12 cellular contexts compared by ENCODE assay signal in genomic region chr14:75341639-75342038, GRCh38.
DNase-seq lines count a peak whose midpoint lies in the region; ATAC-seq, FAIRE-seq and TF ChIP-seq lines count a peak whose summit lies in the region.
"Had no signal": no experiment of that assay in that cellular context is flagged by ENCODE, and none has a peak within 500 bp of the region (broad histone marks: within the 10 kb centered on the region; RNA-seq: fewer than 3 reads in every experiment).

No MANE protein-coding gene starts in this region.

- H3K9me3 ChIP-seq in adipocyte (ENCODE audit: control insufficient read depth, low read length) (peaks cover 11% of the 10 kb centered on the region), kidney (ENCODE audit: control insufficient read depth in 1 of 2, low read length in 2 of 2) (no peaks in the 10 kb centered on the region), subcutaneous abdominal adipose tissue (ENCODE audit: control insufficient read depth in 5 of 5, low read length in 5 of 5) (no peaks in the 10 kb centered on the region)

- H3K27me3 ChIP-seq in adipocyte (replicated peaks; ENCODE audit: control insufficient read depth, insufficient read depth, low read length) = no peaks in the 10 kb centered on the region
- H3K27me3 ChIP-seq in subcutaneous abdominal adipose tissue (ENCODE audit: control insufficient read depth in 5 of 5, insufficient read depth in 4 of 5, low read length in 5 of 5) = no peaks in the 10 kb centered on the region

- peak overlapping the region; percentile 19 for H3K9ac ChIP-seq in adipocyte (ENCODE audit: low read length)
- H3K9ac ChIP-seq in kidney (ENCODE audit: low read length in 2 of 2) = no peak overlapping the region
- H3K9ac ChIP-seq in subcutaneous abdominal adipose tissue (ENCODE audit: low read length in 5 of 5) = peak overlapping the region in 2 of 5 donors; percentile 26 to 53

- FAIRE-seq in kidney (lab: Jason Lieb, UNC) = no peak

- H3K4me3 ChIP-seq in adipocyte (ENCODE audit: low read length) (peak overlapping the region; percentile 6), kidney (ENCODE audit: low read length in 2 of 2) (no peak overlapping the region), subcutaneous abdominal adipose tissue (ENCODE audit: low read depth in 1 of 5, low read length in 5 of 5) (no peak overlapping the region)

- no peak for TF ChIP-seq CTCF in kidney (IDR thresholded peaks at IDR 0.05; ENCODE audit: borderline replicate concordance, extremely low read depth, insufficient read depth)

- in situ Hi-C loops in KBM-7 (cut with MboI; ENCODE audit: low pct_unique_long_range_greater_than_20kb, low sequenced_read_pairs) = no loop called here

- peak; percentile 70 for DNase-seq in KBM-7
- DNase-seq in adipocyte (ENCODE audit: low read depth) = peak; percentile 2
- no peak for DNase-seq in kidney
- DNase-seq in activated T-cell treated with anti-CD3 and anti-CD28 coated beads, Interleukin-2, amount 50 U/mL, for 1 hour = no peak
- no peak for DNase-seq in mesenteric fat pad (ENCODE audit: low spot score)
- no peak for DNase-seq in NCI-H2081 treated with DMSO at 0.1 percent for 48 hours (lab: John Stamatoyannopoulos, UW)
- DNase-seq: foreskin melanocyte; stimulated activated CD4-positive, alpha-beta T cell treated with anti-CD3 and anti-CD28 coated beads, Interleukin-15, amount 100 ng/mL, for 24 hours; stimulated activated naive CD4-positive, alpha-beta T cell; T-cell had no signal

- H3K36me3 ChIP-seq in adipocyte (ENCODE audit: control insufficient read depth, insufficient read depth, low read length, severe bottlenecking) = no peaks in the 10 kb centered on the region
- no peaks in the 10 kb centered on the region for H3K36me3 ChIP-seq in kidney (ENCODE audit: control insufficient read depth in 1 of 2, insufficient read depth in 2 of 2, low read length in 2 of 2)
- H3K36me3 ChIP-seq in subcutaneous abdominal adipose tissue (ENCODE audit: control insufficient read depth in 5 of 5, insufficient read depth in 5 of 5, low read length in 5 of 5) = no peaks in the 10 kb centered on the region

- intact Hi-C loops in kidney (cut with DNase I) = no loop called here

- peak overlapping the region; percentile 73 to 76 for H3K27ac ChIP-seq in kidney (ENCODE audit: low read depth in 2 of 2, low read length in 2 of 2)
- peak overlapping the region; percentile 54 for H3K27ac ChIP-seq in subcutaneous abdominal adipose tissue (ENCODE audit: low read depth, low read length)

- H3K4me1 ChIP-seq in adipocyte (ENCODE audit: control insufficient read depth, insufficient read depth, low read length) (peaks cover 59% of the 10 kb centered on the region), kidney (ENCODE audit: control insufficient read depth in 1 of 2, insufficient read depth in 1 of 2, low read depth in 1 of 2, low read length in 2 of 2) (peaks cover 0 to 5% of the 10 kb centered on the region in 2 donors), subcutaneous abdominal adipose tissue (ENCODE audit: control insufficient read depth in 5 of 5, insufficient read depth in 5 of 5, low read length in 5 of 5) (peaks cover 14 to 52% (median 40%) of the 10 kb centered on the region in 5 donors)

- no peak for ATAC-seq in activated CD4-positive, CD25-positive, alpha-beta regulatory T cell treated with anti-CD3 and anti-CD28 coated beads, Interleukin-2, amount 50 U/mL, for 24 hours
- ATAC-seq: T-cell had no signal

Comparison
In these comparisons a context has a peak if more than half of its experiments do, and no peak if none do; other contexts are left out.
1. DNase-seq: peak in KBM-7 (single experiment) and adipocyte (single experiment); none in kidney (single experiment), activated T-cell treated with anti-CD3 and anti-CD28 coated beads, Interleukin-2, amount 50 U/mL, for 1 hour (single experiment), mesenteric fat pad (single experiment) and NCI-H2081 treated with DMSO at 0.1 percent for 48 hours (single experiment).